ENCODE assay signal across 1 cellular context in genomic region chr3:118478706-118479276, GRCh38.
TF ChIP-seq lines count a peak whose summit lies in the region.

No MANE protein-coding gene starts in this region.

TF ChIP-seq in HCT116, 20 proteins besides CTCF, POLR2A, EP300 and RAD21 (continued from another document):
- TF ChIP-seq, protein P1, sequence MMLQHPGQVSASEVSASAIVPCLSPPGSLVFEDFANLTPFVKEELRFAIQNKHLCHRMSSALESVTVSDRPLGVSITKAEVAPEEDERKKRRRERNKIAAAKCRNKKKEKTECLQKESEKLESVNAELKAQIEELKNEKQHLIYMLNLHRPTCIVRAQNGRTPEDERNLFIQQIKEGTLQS (IDR thresholded peaks at IDR 0.05): no peak
- TF ChIP-seq CBX3 (IDR thresholded peaks at IDR 0.05; ENCODE audit: low read depth): no peak
- TF ChIP-seq REST (IDR thresholded peaks at IDR 0.05; ENCODE audit: low read depth): no peak
- no peak for TF ChIP-seq POLR2AphosphoS5 (IDR thresholded peaks at IDR 0.05; ENCODE audit: low read depth, low read length)
- no peak for TF ChIP-seq SRF (IDR thresholded peaks at IDR 0.05; ENCODE audit: low read depth)
- TF ChIP-seq ELF1 (IDR thresholded peaks at IDR 0.05; ENCODE audit: borderline replicate concordance, low read depth): no peak
- TF ChIP-seq CEBPB (IDR thresholded peaks at IDR 0.05; ENCODE audit: low read depth): no peak
- no peak for TF ChIP-seq ZFX (IDR thresholded peaks at IDR 0.05)
TF ChIP-seq in HCT116: peak in this region for 0.
